ENCODE assay signal across 19 cellular contexts in the genomic region with DNA sequence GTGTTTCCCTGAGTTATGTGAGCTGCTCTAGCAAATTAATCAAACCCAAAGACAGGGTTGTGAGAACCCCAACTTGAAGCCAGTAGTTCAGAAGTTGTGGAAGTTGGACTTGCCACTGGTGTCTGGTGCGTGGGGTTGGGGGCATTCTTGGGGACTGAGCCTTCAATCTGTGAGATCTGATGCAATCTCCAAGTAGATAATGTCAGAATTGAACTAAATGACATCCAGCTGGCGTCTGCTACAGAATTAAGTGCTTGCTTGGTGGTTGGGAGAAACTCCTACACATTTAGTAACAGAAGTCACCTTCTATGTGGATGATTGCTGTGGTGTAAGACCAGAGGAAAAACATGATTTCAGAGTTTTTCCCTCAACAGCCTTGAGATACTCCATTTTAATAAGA.
"Had no signal": no experiment of that assay in that cellular context is flagged by ENCODE, and none has a peak within 500 bp of the region (broad histone marks: within the 10 kb centered on the region; RNA-seq: fewer than 3 reads in every experiment).

No MANE protein-coding gene starts in this region.

- H3K4me3 ChIP-seq: adrenal gland, body of pancreas, gastrocnemius medialis, heart right ventricle, sigmoid colon, thoracic aorta had no signal

- ATAC-seq: activated CD4-positive, alpha-beta T cell treated with anti-CD3 and anti-CD28 coated beads for 36 hours; body of pancreas; gastrocnemius medialis; heart right ventricle; left ventricle myocardium superior had no signal

- H3K9me3 ChIP-seq: adrenal gland, body of pancreas, gastrocnemius medialis, heart right ventricle, sigmoid colon, thoracic aorta had no signal

- H3K27ac ChIP-seq: adrenal gland, body of pancreas, gastrocnemius medialis, heart right ventricle, sigmoid colon, thoracic aorta, VCaP had no signal

- H3K36me3 ChIP-seq: adrenal gland, gastrocnemius medialis, heart right ventricle, sigmoid colon, thoracic aorta had no signal

- H3K27me3 ChIP-seq: adrenal gland, body of pancreas, gastrocnemius medialis, heart right ventricle, sigmoid colon had no signal

- DNase-seq: activated CD4-positive, alpha-beta memory T cell treated with anti-CD3 and anti-CD28 coated beads, Interleukin-2, amount 10 ng/mL, durations not matched to agents 7 days and 5 days; activated CD4-positive, alpha-beta T cell treated with anti-CD3 and anti-CD28 coated beads for 36 hours; activated CD8-positive, alpha-beta memory T cell treated with anti-CD3 and anti-CD28 coated beads, Interleukin-2, amount 50 U/mL, for 48 hours; activated naive CD4-positive, alpha-beta T cell treated with Interleukin-2 at 50 U/mL for 16 hours; adrenal gland; body of pancreas; cortex of kidney; effector memory CD4-positive, alpha-beta T cell; gastrocnemius medialis; heart right ventricle; islet precursor cell; left ventricle myocardium superior; mesenchymal stem cell; sigmoid colon; stimulated activated CD4-positive, alpha-beta T cell treated with anti-CD3 and anti-CD28 coated beads, Interleukin-2, amount 100 ng/mL, for 48 hours; stimulated activated naive CD4-positive, alpha-beta T cell treated with Interleukin-2 at 50 U/mL for 16 hours; T-helper 9 cell had no signal
